In genomic region chr1:204103121-204103741, GRCh38 we compare ENCODE assay signal across 1 cellular context.
TF ChIP-seq lines count a peak whose summit lies in the region.

No MANE protein-coding gene starts in this region.

TF ChIP-seq in H1, 55 proteins besides CTCF, POLR2A, EP300 and RAD21:
- TF ChIP-seq ATF2 (IDR thresholded peaks at IDR 0.05; ENCODE audit: low read length), result no peak
- no peak for TF ChIP-seq PHF8 (conservative IDR thresholded peaks at IDR 0.05; ENCODE audit: low read depth, low read length)
- no peak for TF ChIP-seq TAF7 (optimal IDR thresholded peaks at IDR 0.05; ENCODE audit: borderline replicate concordance, low read depth, low read length)
- TF ChIP-seq USF2 (IDR thresholded peaks at IDR 0.05; ENCODE audit: low read length), result no peak
- no peak for TF ChIP-seq CBX8 (IDR thresholded peaks at IDR 0.05; ENCODE audit: borderline replicate concordance, low read depth, low read length)
- TF ChIP-seq CBX5 (IDR thresholded peaks at IDR 0.05; ENCODE audit: low read depth, low read length), result no peak
- TF ChIP-seq SP4 (IDR thresholded peaks at IDR 0.05; ENCODE audit: low read length), result no peak
- no peak for TF ChIP-seq FOSL1 (IDR thresholded peaks at IDR 0.05; ENCODE audit: insufficient read depth, low read depth, low read length)
- no peak for TF ChIP-seq RXRA (IDR thresholded peaks at IDR 0.05; ENCODE audit: insufficient read depth, low read depth, low read length)
- TF ChIP-seq CTBP2 (IDR thresholded peaks at IDR 0.05; ENCODE audit: borderline replicate concordance, insufficient read depth, insufficient read length, low read length), result no peak
- TF ChIP-seq GABPA (IDR thresholded peaks at IDR 0.05; ENCODE audit: borderline replicate concordance, insufficient read depth, low read length), result no peak
- no peak for TF ChIP-seq SAP30 (IDR thresholded peaks at IDR 0.05; ENCODE audit: insufficient read depth, insufficient replicate concordance, low read length)
- no peak for TF ChIP-seq TEAD4 (IDR thresholded peaks at IDR 0.05; ENCODE audit: low read depth, low read length)
- TF ChIP-seq CEBPB (IDR thresholded peaks at IDR 0.05; ENCODE audit: low read depth, low read length), result no peak
- no peak for TF ChIP-seq POU5F1 (IDR thresholded peaks at IDR 0.05; ENCODE audit: low read depth, low read length)
- TF ChIP-seq TCF12 (IDR thresholded peaks at IDR 0.05; ENCODE audit: low read depth, low read length), result no peak
- TF ChIP-seq NRF1 (IDR thresholded peaks at IDR 0.05; ENCODE audit: low read depth, low read length), result no peak
- TF ChIP-seq E2F6 (IDR thresholded peaks at IDR 0.05), result no peak
- TF ChIP-seq BACH1 (IDR thresholded peaks at IDR 0.05; ENCODE audit: low read length), result no peak
- TF ChIP-seq BRCA1 (IDR thresholded peaks at IDR 0.05; ENCODE audit: low read depth, low read length), result no peak
